Comparison of ENCODE assay signal across 14 cellular contexts in the genomic region with DNA sequence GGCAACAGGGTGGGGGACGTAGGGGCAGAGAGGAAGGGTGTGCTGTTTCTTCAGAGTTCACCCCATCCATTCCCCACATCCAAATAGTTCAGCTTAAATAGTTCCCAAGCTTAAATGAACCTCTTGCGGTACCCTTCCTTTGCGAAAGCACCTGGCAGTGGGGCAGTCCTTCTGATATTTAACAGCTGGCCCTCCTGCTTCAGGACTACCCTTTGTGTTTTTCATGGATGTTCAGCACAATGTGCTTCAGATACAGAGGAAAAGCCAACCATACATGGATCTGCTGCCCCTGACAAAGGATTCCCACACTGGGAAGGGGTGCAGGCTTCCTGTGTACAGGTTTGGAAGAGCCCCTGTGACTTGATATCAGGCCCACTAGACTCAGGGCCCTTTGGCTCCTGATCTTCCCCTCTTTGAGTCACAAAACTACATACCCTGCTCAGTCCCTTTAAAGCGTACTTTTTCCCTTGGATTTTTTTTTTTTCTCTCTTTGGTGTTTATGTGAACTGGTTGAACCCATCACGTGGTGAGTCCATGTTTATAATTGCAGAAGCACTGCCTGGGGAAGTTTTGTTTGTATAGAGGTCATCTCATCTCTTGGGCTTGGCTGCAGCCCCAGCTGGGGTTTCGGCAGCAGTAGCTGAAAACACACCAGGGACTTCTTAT. TPM values are rescaled to one million over a fixed set of nuclear protein-coding genes. Genes with fewer than 3 reads are reported as not detected.
DNase-seq lines count a peak whose midpoint lies in the region; ATAC-seq, FAIRE-seq and TF ChIP-seq lines count a peak whose summit lies in the region.
"Had no signal": no experiment of that assay in that cellular context is flagged by ENCODE, and none has a peak within 500 bp of the region (broad histone marks: within the 10 kb centered on the region; RNA-seq: fewer than 3 reads in every experiment).

No MANE protein-coding gene starts in this region.

- no peaks in the 10 kb centered on the region for H3K79me2 ChIP-seq in astrocyte (ENCODE audit: insufficient read depth, low read length)

- H3K4me1 ChIP-seq in astrocyte (ENCODE audit: insufficient read depth, low read length) = no peaks in the 10 kb centered on the region
- H3K4me1 ChIP-seq in gastrocnemius medialis = peaks cover 6 to 22% of the 10 kb centered on the region in 2 donors
- H3K4me1 ChIP-seq: BLaER1 had no signal

- TF ChIP-seq POLR2A in gastrocnemius medialis (IDR thresholded peaks at IDR 0.05) = no peak

- no peaks in the 10 kb centered on the region for H4K20me1 ChIP-seq in astrocyte (ENCODE audit: insufficient read depth, low read length)
- H4K20me1 ChIP-seq: BLaER1 had no signal

- no peak overlapping the region for H2AFZ ChIP-seq in astrocyte (ENCODE audit: low read depth, low read length)

- H3K9me3 Mint-ChIP-seq in astrocyte (ENCODE audit: unreplicated experiment) = peaks cover 14% of the 10 kb centered on the region
- H3K9me3 Mint-ChIP-seq: memory B cell had no signal

- H3K4me3 ChIP-seq in astrocyte (ENCODE audit: insufficient read depth, low read depth, low read length) (no peak overlapping the region), gastrocnemius medialis (no peak overlapping the region)
- H3K4me3 ChIP-seq: BLaER1, cardiac muscle cell had no signal

- in situ Hi-C loops in gastrocnemius medialis (cut with MboI; ENCODE audit: low sequenced_read_pairs in 4 of 4) = no loop called here

- DNase-seq in M059J (ENCODE audit: low read depth) (peak; percentile 66), astrocyte (ENCODE audit: low read depth) (peak; percentile 9), left colon (peak in 1 of 2 donors; percentile 55), gastrocnemius medialis (no peak), cerebellum (ENCODE audit: low spot score) (no peak), superior temporal gyrus (ENCODE audit: extremely low spot score) (no peak)
- DNase-seq: activated gamma-delta T cell; NK-92 treated with Interleukin-12 subunit alpha and Interleukin-12 subunit beta, amount 100 ng/mL, for 24 hours; trophoblast cell had no signal

- no peak for TF ChIP-seq CTCF in astrocyte (IDR thresholded peaks at IDR 0.05; ENCODE audit: insufficient read depth, low read depth, low read length)
- TF ChIP-seq CTCF in gastrocnemius medialis (IDR thresholded peaks at IDR 0.05 in 4 of 5, conservative IDR thresholded peaks at IDR 0.05 in 1 of 5) = no peak

- no peak overlapping the region for H3K4me3 Mint-ChIP-seq in astrocyte (ENCODE audit: unreplicated experiment)
- H3K4me3 Mint-ChIP-seq: memory B cell had no signal

- H3K27ac ChIP-seq in astrocyte (ENCODE audit: low read depth, low read length) (no peak overlapping the region), gastrocnemius medialis (peak overlapping the region in 3 of 4 donors; percentile 5 to 57 (median 56))
- H3K27ac ChIP-seq: BLaER1, cardiac muscle cell had no signal

- peak; percentile 25 for ATAC-seq in left colon
- ATAC-seq in gastrocnemius medialis = peak; percentile 9 to 44
- ATAC-seq in HG03342 (IDR thresholded peaks at IDR 0.05; ENCODE audit: unreplicated experiment) = no peak
- no peak for ATAC-seq in HG02588 (IDR thresholded peaks at IDR 0.05; ENCODE audit: unreplicated experiment)

- H3K9me3 ChIP-seq in astrocyte (ENCODE audit: insufficient read depth, low read depth, low read length) (no peaks in the 10 kb centered on the region), gastrocnemius medialis (no peaks in the 10 kb centered on the region)

- H3K4me1 Mint-ChIP-seq in astrocyte (ENCODE audit: low read depth, unreplicated experiment) = peaks cover 8% of the 10 kb centered on the region
- H3K4me1 Mint-ChIP-seq: memory B cell had no signal

- peaks cover 3% of the 10 kb centered on the region for H3K27me3 ChIP-seq in astrocyte (ENCODE audit: insufficient read depth, low read length)
- H3K27me3 ChIP-seq in gastrocnemius medialis = no peaks in the 10 kb centered on the region
- H3K27me3 ChIP-seq: BLaER1, cardiac muscle cell had no signal

- intact Hi-C loops in left colon (cut with DNase I, micrococcal nuclease) (no loop called here), gastrocnemius medialis (cut with DNase I; ENCODE audit: low total_unique reads) (no loop called here)

- FAIRE-seq in astrocyte (lab: Jason Lieb, UNC) = no peak

- H3K36me3 Mint-ChIP-seq in astrocyte (ENCODE audit: low read depth, unreplicated experiment) = no peaks in the 10 kb centered on the region
- H3K36me3 Mint-ChIP-seq: memory B cell had no signal

- H3K4me2 ChIP-seq in astrocyte (ENCODE audit: low read length) = no peak overlapping the region
- H3K4me2 ChIP-seq: BLaER1 had no signal

- no peak overlapping the region for H3K9ac ChIP-seq in astrocyte (ENCODE audit: low read length)
- H3K9ac ChIP-seq: BLaER1 had no signal

- H3K27ac Mint-ChIP-seq in astrocyte (ENCODE audit: unreplicated experiment) = no peak overlapping the region
- H3K27ac Mint-ChIP-seq: memory B cell had no signal

- peaks cover 38% of the 10 kb centered on the region for H3K27me3 Mint-ChIP-seq in astrocyte (ENCODE audit: low read depth, unreplicated experiment)

- H3K36me3 ChIP-seq in astrocyte (ENCODE audit: insufficient read depth, low read length) (no peaks in the 10 kb centered on the region), gastrocnemius medialis (no peaks in the 10 kb centered on the region)
- H3K36me3 ChIP-seq: BLaER1, cardiac muscle cell had no signal

RNA-seq across cellular contexts. Expression of gene IGFBP5, which starts 45.3 kb away (rescaled TPM):
- total RNA-seq in M059J (2014; rRNA removed; shearing (Covaris generic)) = 677 and 1,398 TPM in 2 replicates
- total RNA-seq in astrocyte = 422 and 452 TPM in 2 replicates
- total RNA-seq in left colon = 100 to 1,000 TPM in 1 of 2 donors, 10 to 100 TPM in 1; 40.0 to 135 TPM
- 100 to 1,000 TPM in 3 of 4 donors, 10 to 100 TPM in 1; 99.5 to 550 (median 279) TPM for total RNA-seq in gastrocnemius medialis
- 60.9 TPM for total RNA-seq in cerebellum

Comparison
In these comparisons a context has a peak if more than half of its experiments do, and no peak if none do; other contexts are left out.
1. DNase-seq: peak in M059J (single experiment) and astrocyte (single experiment); none in gastrocnemius medialis (0 of 2), cerebellum (single experiment) and superior temporal gyrus (single experiment).
2. ATAC-seq: peak in left colon (single experiment) and gastrocnemius medialis (2 of 2); none in HG03342 (single experiment) and HG02588 (single experiment).